15 cellular contexts compared by ENCODE assay signal in the genomic region with DNA sequence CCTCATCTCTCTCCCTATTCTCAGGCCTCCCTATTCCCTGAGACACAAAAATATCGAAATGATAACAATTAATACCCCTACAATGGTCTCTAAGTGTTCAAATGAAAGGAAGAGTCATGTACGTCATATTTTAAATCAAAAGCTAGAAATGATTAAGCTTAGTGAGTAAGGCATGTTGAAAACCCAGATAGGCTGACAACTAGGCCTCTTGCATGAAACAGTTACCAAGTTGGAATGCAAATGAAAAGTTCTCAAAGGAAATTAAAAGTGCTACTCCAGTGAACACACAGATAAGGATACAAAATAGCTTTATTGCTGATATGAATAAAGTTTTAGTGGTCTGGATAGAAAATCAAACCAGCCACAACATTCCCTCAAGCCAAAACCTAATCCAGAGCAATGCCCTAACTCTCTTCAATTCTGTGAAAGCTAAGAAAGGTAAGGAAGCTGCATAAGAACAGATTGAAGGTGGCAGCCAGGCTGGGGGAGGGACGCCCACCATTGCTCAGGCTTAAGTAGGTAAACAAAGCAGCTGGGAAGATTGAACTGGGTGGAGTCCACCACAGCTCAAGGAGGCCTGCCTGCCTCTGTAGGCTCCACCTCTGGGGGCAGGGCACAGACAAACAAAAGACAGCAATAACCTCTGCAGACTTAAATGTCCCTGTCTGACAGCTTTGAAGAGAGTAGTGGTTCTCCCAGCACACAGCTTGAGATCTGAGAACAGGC. TPM values are rescaled to one million over a fixed set of nuclear protein-coding genes. Genes with fewer than 3 reads are reported as not detected.
"Had no signal": no experiment of that assay in that cellular context is flagged by ENCODE, and none has a peak within 500 bp of the region (broad histone marks: within the 10 kb centered on the region; RNA-seq: fewer than 3 reads in every experiment).

No MANE protein-coding gene starts in this region.

RNA-seq across cellular contexts. Expression of a gene that starts 12.5 kb away (rescaled TPM):
- total RNA-seq: smooth muscle cell had no signal
- polyA plus RNA-seq: smooth muscle cell had no signal

RNA-seq across cellular contexts. Expression of a gene that starts 21.3 kb away (rescaled TPM):
- polyA plus RNA-seq: smooth muscle cell had no signal

RNA-seq across cellular contexts. Expression of a gene that starts 43.5 kb away (rescaled TPM):
- total RNA-seq: activated CD4-positive, alpha-beta T cell treated with anti-CD3 and anti-CD28 coated beads, Interleukin-2, amount 10 ng/mL, durations not matched to agents 24 days and 14 days; activated CD8-positive, alpha-beta T cell treated with anti-CD3 and anti-CD28 coated beads, Interleukin-2, amount 10 ng/mL, durations not matched to agents 7 days and 5 days; activated naive CD4-positive, alpha-beta T cell treated with anti-CD3 and anti-CD28 coated beads, Interleukin-2, amount 50 U/mL, for 72 hours; activated T-cell treated with anti-CD3 and anti-CD28 coated beads, Interleukin-2, amount 50 U/mL, for 4 hours; esophagus muscularis mucosa; left ventricle myocardium superior; mucosa of gallbladder; naive thymus-derived CD8-positive, alpha-beta T cell; ovary; psoas muscle; smooth muscle cell; stomach; temporal lobe had no signal
- polyA plus RNA-seq: keratinocyte; naive thymus-derived CD8-positive, alpha-beta T cell; ovary; psoas muscle; SK-N-SH; smooth muscle cell; stomach had no signal
